Comparison of ENCODE assay signal across 13 cellular contexts in the genomic region with DNA sequence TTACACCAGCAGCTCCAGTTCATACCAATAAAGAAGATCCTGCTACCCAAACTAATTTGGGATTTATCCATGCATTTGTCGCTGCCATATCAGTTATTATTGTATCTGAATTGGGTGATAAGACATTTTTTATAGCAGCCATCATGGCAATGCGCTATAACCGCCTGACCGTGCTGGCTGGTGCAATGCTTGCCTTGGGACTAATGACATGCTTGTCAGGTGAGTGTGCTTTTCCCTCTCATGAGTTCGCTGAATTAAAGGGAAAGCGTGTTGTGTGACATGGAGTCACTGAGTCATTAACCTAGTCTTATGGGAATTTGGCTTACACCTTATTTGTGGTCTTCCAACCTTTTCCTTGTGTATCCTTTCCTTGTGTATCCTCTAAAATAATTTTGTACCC.
"Had no signal": no experiment of that assay in that cellular context is flagged by ENCODE, and none has a peak within 500 bp of the region (broad histone marks: within the 10 kb centered on the region; RNA-seq: fewer than 3 reads in every experiment).

No MANE protein-coding gene starts in this region.

- H2AFZ ChIP-seq: neural progenitor cell, parathyroid adenoma had no signal

- H3K27me3 ChIP-seq: dorsolateral prefrontal cortex, neural progenitor cell, right atrium auricular region, vagina had no signal

- H3K27ac Mint-ChIP-seq: activated CD4-positive, alpha-beta memory T cell treated with anti-CD3 and anti-CD28 coated beads, Interleukin-2, amount 10 ng/mL, durations not matched to agents 7 days and 5 days; activated CD4-positive, alpha-beta T cell treated with anti-CD3 and anti-CD28 coated beads for 36 hours; activated naive CD8-positive, alpha-beta T cell treated with anti-CD3 and anti-CD28 coated beads for 36 hours; activated T-cell treated with anti-CD3 and anti-CD28 coated beads, Interleukin-2, amount 50 U/mL, for 72 hours; neural progenitor cell had no signal

- H3K9me3 Mint-ChIP-seq: activated CD4-positive, alpha-beta memory T cell treated with anti-CD3 and anti-CD28 coated beads, Interleukin-2, amount 10 ng/mL, durations not matched to agents 7 days and 5 days; activated naive CD8-positive, alpha-beta T cell treated with anti-CD3 and anti-CD28 coated beads for 36 hours; activated T-cell treated with anti-CD3 and anti-CD28 coated beads, Interleukin-2, amount 50 U/mL, for 72 hours; neural progenitor cell had no signal

- H3K9me3 ChIP-seq: right atrium auricular region, vagina had no signal

- H3K27ac ChIP-seq: neural progenitor cell, parathyroid adenoma, right atrium auricular region, skin epidermis, vagina had no signal

- H3K9ac ChIP-seq: neural progenitor cell, parathyroid adenoma had no signal

- H3K4me3 ChIP-seq: dorsolateral prefrontal cortex, neural progenitor cell, right atrium auricular region, skin epidermis, vagina had no signal

- H3K4me1 Mint-ChIP-seq: neural progenitor cell had no signal

- DNase-seq: activated CD4-positive, alpha-beta memory T cell treated with anti-CD3 and anti-CD28 coated beads, Interleukin-2, amount 10 ng/mL, durations not matched to agents 7 days and 5 days; activated CD4-positive, alpha-beta T cell treated with anti-CD3 and anti-CD28 coated beads for 36 hours; activated CD8-positive, alpha-beta memory T cell treated with anti-CD3 and anti-CD28 coated beads, Interleukin-2, amount 50 U/mL, for 4 hours; activated gamma-delta T cell treated with Interleukin-2 at 50 U/mL for 16 hours; activated naive CD8-positive, alpha-beta T cell treated with anti-CD3 and anti-CD28 coated beads for 36 hours; activated T-cell treated with anti-CD3 and anti-CD28 coated beads, Interleukin-2, amount 50 U/mL, for 72 hours; dorsolateral prefrontal cortex; left ventricle myocardium superior had no signal

- ATAC-seq: activated CD4-positive, alpha-beta T cell treated with anti-CD3 and anti-CD28 coated beads for 36 hours; activated T-cell treated with anti-CD3 and anti-CD28 coated beads, Interleukin-2, amount 50 U/mL, for 72 hours; left ventricle myocardium superior had no signal

- H3K36me3 ChIP-seq: neural progenitor cell had no signal

- H3K4me2 ChIP-seq: neural progenitor cell had no signal

- H3K4me1 ChIP-seq: parathyroid adenoma had no signal

- H3K27me3 Mint-ChIP-seq: activated CD4-positive, alpha-beta memory T cell treated with anti-CD3 and anti-CD28 coated beads, Interleukin-2, amount 10 ng/mL, durations not matched to agents 7 days and 5 days; activated CD4-positive, alpha-beta T cell treated with anti-CD3 and anti-CD28 coated beads for 36 hours; activated naive CD8-positive, alpha-beta T cell treated with anti-CD3 and anti-CD28 coated beads for 36 hours had no signal

- H3K4me3 Mint-ChIP-seq: activated CD4-positive, alpha-beta memory T cell treated with anti-CD3 and anti-CD28 coated beads, Interleukin-2, amount 10 ng/mL, durations not matched to agents 7 days and 5 days; activated CD4-positive, alpha-beta T cell treated with anti-CD3 and anti-CD28 coated beads for 36 hours; activated naive CD8-positive, alpha-beta T cell treated with anti-CD3 and anti-CD28 coated beads for 36 hours; activated T-cell treated with anti-CD3 and anti-CD28 coated beads, Interleukin-2, amount 50 U/mL, for 72 hours; neural progenitor cell had no signal
